In genomic region chrX:132107291-132107690, GRCh38 we compare ENCODE assay signal across 38 cellular contexts. TPM values are rescaled to one million over a fixed set of nuclear protein-coding genes. Genes with fewer than 3 reads are reported as not detected.
"Had no signal": no experiment of that assay in that cellular context is flagged by ENCODE, and none has a peak within 500 bp of the region (broad histone marks: within the 10 kb centered on the region; RNA-seq: fewer than 3 reads in every experiment).

No MANE protein-coding gene starts in this region.

- H3K36me3 Mint-ChIP-seq: activated CD4-positive, alpha-beta memory T cell treated with anti-CD3 and anti-CD28 coated beads for 36 hours; activated naive CD4-positive, alpha-beta T cell treated with anti-CD3 and anti-CD28 coated beads, Interleukin-2, amount 50 U/mL, for 72 hours; activated naive CD8-positive, alpha-beta T cell treated with anti-CD3 and anti-CD28 coated beads for 36 hours; brain had no signal

- DNase-seq: activated B cell treated with CpG ODN at 0.5 μM for 24 hours; activated CD4-positive, alpha-beta memory T cell treated with anti-CD3 and anti-CD28 coated beads for 36 hours; activated CD4-positive, alpha-beta T cell treated with anti-CD3 and anti-CD28 coated beads for 4 hours; activated CD4-positive, alpha-beta T cell treated with anti-CD3 and anti-CD28 coated beads, Interleukin-2, amount 10 ng/mL, durations not matched to agents 24 days and 14 days; activated CD4-positive, alpha-beta T cell treated with anti-CD3 and anti-CD28 coated beads, Interleukin-2, amount 50 U/mL, for 1 hour; activated CD4-positive, alpha-beta T cell treated with anti-CD3 and anti-CD28 coated beads, Interleukin-2, amount 50 U/mL, for 4 hours; activated CD4-positive, CD25-positive, alpha-beta regulatory T cell treated with anti-CD3 and anti-CD28 coated beads, Interleukin-2, amount 50 U/mL, for 72 hours; activated CD8-positive, alpha-beta memory T cell treated with anti-CD3 and anti-CD28 coated beads, Interleukin-2, amount 50 U/mL, for 4 hours; activated CD8-positive, alpha-beta T cell treated with anti-CD3 and anti-CD28 coated beads for 36 hours; activated effector memory CD4-positive, alpha-beta T cell treated with anti-CD3 and anti-CD28 coated beads, Interleukin-2, amount 50 U/mL, for 16 hours; activated gamma-delta T cell treated with Interleukin-2 at 50 U/mL for 16 hours; activated naive CD4-positive, alpha-beta T cell; activated naive CD4-positive, alpha-beta T cell treated with anti-CD3 and anti-CD28 coated beads for 36 hours; activated naive CD4-positive, alpha-beta T cell treated with anti-CD3 and anti-CD28 coated beads, Interleukin-2, amount 50 U/mL, for 16 hours; activated naive CD8-positive, alpha-beta T cell treated with anti-CD3 and anti-CD28 coated beads for 36 hours; activated T-cell treated with anti-CD3 and anti-CD28 coated beads for 4 hours; activated T-cell treated with anti-CD3 and anti-CD28 coated beads, Interleukin-2, amount 50 U/mL, for 1 hour; activated T-cell treated with anti-CD3 and anti-CD28 coated beads, Interleukin-2, amount 50 U/mL, for 4 hours; activated T-cell treated with anti-CD3 and anti-CD28 coated beads, Interleukin-2, amount 50 U/mL, for 72 hours; adrenal gland; amniotic stem cell; aorta; caudate nucleus; SW 1271; T-helper 1 cell; T-helper 2 cell; T-helper 9 cell had no signal

- H3K36me3 ChIP-seq: adrenal gland, cardiac muscle cell had no signal

- H3K27me3 ChIP-seq: cardiac muscle cell had no signal

- H3K27me3 Mint-ChIP-seq: activated B cell treated with CpG ODN at 0.5 μM for 24 hours; activated CD4-positive, alpha-beta memory T cell treated with anti-CD3 and anti-CD28 coated beads for 36 hours; activated CD8-positive, alpha-beta T cell treated with anti-CD3 and anti-CD28 coated beads for 36 hours; activated naive CD8-positive, alpha-beta T cell treated with anti-CD3 and anti-CD28 coated beads for 36 hours; activated T-helper 17 cell treated with anti-CD3 and anti-CD28 coated beads, Interleukin-2, amount 50 U/mL, for 72 hours; central memory CD8-positive, alpha-beta T cell had no signal

- H3K27ac Mint-ChIP-seq: activated B cell treated with CpG ODN at 0.5 μM for 24 hours; activated CD4-positive, alpha-beta memory T cell treated with anti-CD3 and anti-CD28 coated beads for 36 hours; activated CD4-positive, alpha-beta T cell treated with anti-CD3 and anti-CD28 coated beads, Interleukin-2, amount 10 ng/mL, durations not matched to agents 24 days and 14 days; activated CD8-positive, alpha-beta T cell treated with anti-CD3 and anti-CD28 coated beads for 36 hours; activated naive CD4-positive, alpha-beta T cell treated with anti-CD3 and anti-CD28 coated beads for 36 hours; activated naive CD4-positive, alpha-beta T cell treated with anti-CD3 and anti-CD28 coated beads, Interleukin-2, amount 50 U/mL, for 72 hours; activated naive CD8-positive, alpha-beta T cell treated with anti-CD3 and anti-CD28 coated beads for 36 hours; activated T-cell treated with anti-CD3 and anti-CD28 coated beads, Interleukin-2, amount 50 U/mL, for 72 hours; activated T-helper 1 cell treated with anti-CD3 and anti-CD28 coated beads, Interleukin-12 subunit alpha, Interleukin-12 subunit beta, Interleukin-2, Interleukin-4 antibody, amounts not matched to agents 30 ng/mL and 10 ng/mL and 1 ng/mL, durations not matched to agents 14 hours and 24 hours and 36 hours; activated T-helper 17 cell treated with anti-CD3 and anti-CD28 coated beads, Interleukin-2, amount 50 U/mL, for 72 hours; brain; T-helper 1 cell treated with Interleukin-12 subunit alpha and Interleukin-12 subunit beta and Interleukin-4 antibody, amounts not matched to agents 30 μg/mL and 1 μg/mL, for 36 hours; T-helper 2 cell treated with Interferon-gamma antibody and Interleukin-4, amounts not matched to agents 5 μg/mL and 100 μg/mL, for 36 hours had no signal

- H3K4me3 Mint-ChIP-seq: activated B cell treated with CpG ODN at 0.5 μM for 24 hours; activated CD4-positive, alpha-beta memory T cell treated with anti-CD3 and anti-CD28 coated beads for 36 hours; activated CD4-positive, alpha-beta T cell treated with anti-CD3 and anti-CD28 coated beads, Interleukin-2, amount 10 ng/mL, durations not matched to agents 24 days and 14 days; activated CD8-positive, alpha-beta T cell treated with anti-CD3 and anti-CD28 coated beads for 36 hours; activated naive CD4-positive, alpha-beta T cell treated with anti-CD3 and anti-CD28 coated beads for 36 hours; activated naive CD8-positive, alpha-beta T cell treated with anti-CD3 and anti-CD28 coated beads for 36 hours; activated T-cell treated with anti-CD3 and anti-CD28 coated beads, Interleukin-2, amount 50 U/mL, for 4 hours; activated T-cell treated with anti-CD3 and anti-CD28 coated beads, Interleukin-2, amount 50 U/mL, for 72 hours; activated T-helper 1 cell treated with anti-CD3 and anti-CD28 coated beads, Interleukin-12 subunit alpha, Interleukin-12 subunit beta, Interleukin-2, Interleukin-4 antibody, amounts not matched to agents 30 ng/mL and 10 ng/mL and 1 ng/mL, durations not matched to agents 14 hours and 24 hours and 36 hours; activated T-helper 17 cell treated with anti-CD3 and anti-CD28 coated beads, Interleukin-2, amount 50 U/mL, for 72 hours; brain; central memory CD8-positive, alpha-beta T cell; T-helper 1 cell treated with Interleukin-12 subunit alpha and Interleukin-12 subunit beta and Interleukin-4 antibody, amounts not matched to agents 30 μg/mL and 1 μg/mL, for 36 hours; T-helper 2 cell treated with Interferon-gamma antibody and Interleukin-4, amounts not matched to agents 5 μg/mL and 100 μg/mL, for 36 hours had no signal

- H3K4me1 Mint-ChIP-seq: activated B cell treated with CpG ODN at 0.5 μM for 24 hours; activated CD4-positive, alpha-beta T cell treated with anti-CD3 and anti-CD28 coated beads, Interleukin-2, amount 10 ng/mL, durations not matched to agents 24 days and 14 days; activated naive CD8-positive, alpha-beta T cell treated with anti-CD3 and anti-CD28 coated beads for 36 hours; activated T-helper 17 cell treated with anti-CD3 and anti-CD28 coated beads, Interleukin-2, amount 50 U/mL, for 72 hours; central memory CD8-positive, alpha-beta T cell had no signal

- H3K9me3 ChIP-seq: adrenal gland had no signal

- H3K27ac ChIP-seq: adrenal gland, cardiac muscle cell, VCaP had no signal

- H3K4me1 ChIP-seq: adrenal gland had no signal

- H3K9me3 Mint-ChIP-seq: activated B cell treated with CpG ODN at 0.5 μM for 24 hours; activated CD4-positive, alpha-beta memory T cell treated with anti-CD3 and anti-CD28 coated beads for 36 hours; activated CD4-positive, alpha-beta T cell treated with anti-CD3 and anti-CD28 coated beads, Interleukin-2, amount 10 ng/mL, durations not matched to agents 24 days and 14 days; activated CD8-positive, alpha-beta T cell treated with anti-CD3 and anti-CD28 coated beads for 36 hours; activated naive CD4-positive, alpha-beta T cell treated with anti-CD3 and anti-CD28 coated beads for 36 hours; activated naive CD4-positive, alpha-beta T cell treated with anti-CD3 and anti-CD28 coated beads, Interleukin-2, amount 50 U/mL, for 72 hours; activated naive CD8-positive, alpha-beta T cell treated with anti-CD3 and anti-CD28 coated beads for 36 hours; activated T-cell treated with anti-CD3 and anti-CD28 coated beads, Interleukin-2, amount 50 U/mL, for 4 hours; activated T-cell treated with anti-CD3 and anti-CD28 coated beads, Interleukin-2, amount 50 U/mL, for 72 hours; activated T-helper 1 cell treated with anti-CD3 and anti-CD28 coated beads, Interleukin-12 subunit alpha, Interleukin-12 subunit beta, Interleukin-2, Interleukin-4 antibody, amounts not matched to agents 30 ng/mL and 10 ng/mL and 1 ng/mL, durations not matched to agents 14 hours and 24 hours and 36 hours; activated T-helper 17 cell treated with anti-CD3 and anti-CD28 coated beads, Interleukin-2, amount 50 U/mL, for 72 hours; central memory CD8-positive, alpha-beta T cell; T-helper 1 cell treated with Interleukin-12 subunit alpha and Interleukin-12 subunit beta and Interleukin-4 antibody, amounts not matched to agents 30 μg/mL and 1 μg/mL, for 36 hours; T-helper 2 cell treated with Interferon-gamma antibody and Interleukin-4, amounts not matched to agents 5 μg/mL and 100 μg/mL, for 36 hours had no signal

- H3K4me3 ChIP-seq: adrenal gland, cardiac muscle cell had no signal

RNA-seq across cellular contexts. Expression of gene FRMD7, which starts 20.5 kb away (rescaled TPM):
- total RNA-seq: activated B cell treated with CpG ODN at 0.5 μM for 24 hours; activated CD4-positive, alpha-beta memory T cell treated with anti-CD3 and anti-CD28 coated beads for 36 hours; activated CD4-positive, alpha-beta T cell treated with anti-CD3 and anti-CD28 coated beads, Interleukin-2, amount 10 ng/mL, durations not matched to agents 24 days and 14 days; activated CD8-positive, alpha-beta memory T cell treated with anti-CD3 and anti-CD28 coated beads for 36 hours; activated CD8-positive, alpha-beta T cell treated with anti-CD3 and anti-CD28 coated beads for 36 hours; activated naive CD4-positive, alpha-beta T cell treated with anti-CD3 and anti-CD28 coated beads for 36 hours; activated naive CD4-positive, alpha-beta T cell treated with anti-CD3 and anti-CD28 coated beads, Interleukin-2, amount 50 U/mL, for 72 hours; activated naive CD8-positive, alpha-beta T cell treated with anti-CD3 and anti-CD28 coated beads for 36 hours; activated T-cell treated with anti-CD3 and anti-CD28 coated beads, Interleukin-2, amount 50 U/mL, for 4 hours; activated T-cell treated with anti-CD3 and anti-CD28 coated beads, Interleukin-2, amount 50 U/mL, for 72 hours; activated T-helper 1 cell treated with anti-CD3 and anti-CD28 coated beads, Interleukin-12 subunit alpha, Interleukin-12 subunit beta, Interleukin-2, Interleukin-4 antibody, amounts not matched to agents 30 ng/mL and 10 ng/mL and 1 ng/mL, durations not matched to agents 14 hours and 24 hours and 36 hours; activated T-helper 17 cell treated with anti-CD3 and anti-CD28 coated beads, Interleukin-2, amount 50 U/mL, for 72 hours; adrenal gland; bronchial epithelial cell; cardiac muscle cell had no signal
